ENCODE assay signal across 14 cellular contexts in the genomic region with DNA sequence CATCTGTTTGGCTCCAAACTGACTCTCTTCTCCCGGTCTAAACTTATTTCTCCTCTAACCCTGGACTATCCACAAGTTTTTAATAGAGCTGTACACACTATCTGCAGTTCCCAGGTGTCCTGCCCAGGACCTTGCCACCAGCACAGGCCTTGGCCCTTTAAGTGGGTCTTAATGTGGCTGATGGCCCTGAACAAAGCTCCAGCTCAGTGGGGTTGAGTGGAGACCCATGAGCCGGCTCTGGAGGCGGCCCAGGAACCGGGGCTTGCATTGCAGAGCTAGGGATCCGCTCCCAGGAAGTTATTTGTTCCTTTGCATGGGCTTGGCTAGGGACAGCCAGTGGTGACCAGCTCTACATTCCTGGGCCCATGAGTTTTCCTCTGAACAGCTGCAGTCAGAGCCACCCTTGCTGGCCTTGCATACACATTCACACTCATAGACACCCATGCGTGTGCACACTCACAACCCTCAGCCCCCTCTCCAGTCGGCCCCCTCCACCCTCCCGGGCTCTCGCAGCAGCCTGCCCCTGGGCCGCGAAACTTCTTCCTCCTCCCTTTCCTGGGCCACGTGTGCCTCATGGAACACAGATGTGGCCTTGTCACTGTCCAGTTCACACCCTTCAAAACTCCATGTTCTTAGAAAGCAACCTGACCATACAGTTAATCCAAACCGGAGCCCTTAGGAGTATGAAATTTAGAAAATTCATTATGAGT. TPM values are rescaled to one million over a fixed set of nuclear protein-coding genes. Genes with fewer than 3 reads are reported as not detected.
"Had no signal": no experiment of that assay in that cellular context is flagged by ENCODE, and none has a peak within 500 bp of the region (broad histone marks: within the 10 kb centered on the region; RNA-seq: fewer than 3 reads in every experiment).

No MANE protein-coding gene starts in this region.

- H3K4me3 ChIP-seq: ascending aorta, esophagus muscularis mucosa, ovary, smooth muscle cell, transverse colon had no signal

- DNase-seq: activated CD4-positive, alpha-beta memory T cell treated with anti-CD3 and anti-CD28 coated beads for 36 hours; activated gamma-delta T cell; activated naive CD8-positive, alpha-beta T cell treated with anti-CD3 and anti-CD28 coated beads, Interleukin-2, amount 10 ng/mL, durations not matched to agents 7 days and 5 days; activated T-cell treated with anti-CD3 and anti-CD28 coated beads, Interleukin-2, amount 50 U/mL, for 4 hours; ovary; T-helper 9 cell; transverse colon had no signal

- ATAC-seq: activated T-cell treated with anti-CD3 and anti-CD28 coated beads, Interleukin-2, amount 50 U/mL, for 4 hours; left lobe of liver; stimulated activated memory B cell treated with anti-CD40 and anti-IgM and Interleukin-4, amounts not matched to agents 10 μg/mL and 1 μg/mL and 100 μg/mL, for 72 hours had no signal

- H3K4me1 ChIP-seq: ascending aorta had no signal

- H3K36me3 ChIP-seq: ovary, transverse colon had no signal

- H3K27me3 Mint-ChIP-seq: activated CD4-positive, alpha-beta memory T cell treated with anti-CD3 and anti-CD28 coated beads for 36 hours; activated naive CD8-positive, alpha-beta T cell treated with anti-CD3 and anti-CD28 coated beads, Interleukin-2, amount 10 ng/mL, durations not matched to agents 7 days and 5 days; memory B cell; stimulated activated memory B cell treated with anti-CD40 and anti-IgM and Interleukin-4, amounts not matched to agents 10 μg/mL and 1 μg/mL and 100 μg/mL, for 72 hours had no signal

- H3K9me3 ChIP-seq: ovary, transverse colon had no signal

- H3K27ac ChIP-seq: esophagus muscularis mucosa, ovary, transverse colon had no signal

- H3K27ac Mint-ChIP-seq: activated CD4-positive, alpha-beta memory T cell treated with anti-CD3 and anti-CD28 coated beads for 36 hours; activated naive CD8-positive, alpha-beta T cell treated with anti-CD3 and anti-CD28 coated beads, Interleukin-2, amount 10 ng/mL, durations not matched to agents 7 days and 5 days had no signal

- H3K27me3 ChIP-seq: ascending aorta, esophagus muscularis mucosa, ovary, transverse colon had no signal

- H3K9me3 Mint-ChIP-seq: activated naive CD8-positive, alpha-beta T cell treated with anti-CD3 and anti-CD28 coated beads, Interleukin-2, amount 10 ng/mL, durations not matched to agents 7 days and 5 days; activated T-cell treated with anti-CD3 and anti-CD28 coated beads, Interleukin-2, amount 50 U/mL, for 4 hours; memory B cell; stimulated activated memory B cell treated with anti-CD40 and anti-IgM and Interleukin-4, amounts not matched to agents 10 μg/mL and 1 μg/mL and 100 μg/mL, for 72 hours had no signal

- H3K4me2 ChIP-seq: smooth muscle cell had no signal

- H3K4me3 Mint-ChIP-seq: activated CD4-positive, alpha-beta memory T cell treated with anti-CD3 and anti-CD28 coated beads for 36 hours; activated naive CD8-positive, alpha-beta T cell treated with anti-CD3 and anti-CD28 coated beads, Interleukin-2, amount 10 ng/mL, durations not matched to agents 7 days and 5 days; activated T-cell treated with anti-CD3 and anti-CD28 coated beads, Interleukin-2, amount 50 U/mL, for 4 hours; memory B cell; stimulated activated memory B cell treated with anti-CD40 and anti-IgM and Interleukin-4, amounts not matched to agents 10 μg/mL and 1 μg/mL and 100 μg/mL, for 72 hours had no signal

RNA-seq across cellular contexts. Expression of gene GPR143, which starts 58.2 kb away (rescaled TPM):
- total RNA-seq: activated CD4-positive, alpha-beta memory T cell treated with anti-CD3 and anti-CD28 coated beads for 36 hours; activated naive CD8-positive, alpha-beta T cell treated with anti-CD3 and anti-CD28 coated beads, Interleukin-2, amount 10 ng/mL, durations not matched to agents 7 days and 5 days; activated T-cell treated with anti-CD3 and anti-CD28 coated beads, Interleukin-2, amount 50 U/mL, for 4 hours; ascending aorta; cardiac septum had no signal
